8 cellular contexts compared by ENCODE assay signal in genomic region chr6:72522735-72523141, GRCh38.
DNase-seq lines count a peak whose midpoint lies in the region; ATAC-seq, FAIRE-seq and TF ChIP-seq lines count a peak whose summit lies in the region.

No MANE protein-coding gene starts in this region.

- H3K9me3 ChIP-seq in neural progenitor cell (ENCODE audit: low read depth), result no peaks in the 10 kb centered on the region

- peak; percentile 67 for FAIRE-seq in GM18507 (lab: Jason Lieb, UNC)

- no peaks in the 10 kb centered on the region for H3K36me3 ChIP-seq in neural progenitor cell

- no peaks in the 10 kb centered on the region for H3F3A ChIP-seq in neural progenitor cell (ENCODE audit: low read depth)

- H4K20me1 ChIP-seq in neural progenitor cell (ENCODE audit: low read depth), result no peaks in the 10 kb centered on the region

- TF ChIP-seq CTCF in 22Rv1 (IDR thresholded peaks at IDR 0.05) (peak; percentile 34), neural progenitor cell (IDR thresholded peaks at IDR 0.05) (peak; percentile 59), lower leg skin (IDR thresholded peaks at IDR 0.05) (no peak)

- DNase-seq in GM18507 (ENCODE audit: extremely low spot score, insufficient read length, low read depth) (peak; percentile 11), RKO (ENCODE audit: low spot score) (peak; percentile 1), neural progenitor cell (ENCODE audit: low spot score) (peak; percentile 67), lower leg skin (ENCODE audit: low spot score in 2 of 2) (no peak), NK-92 (lab: John Stamatoyannopoulos, UW; ENCODE audit: unreplicated experiment) (no peak), epidermal melanocyte (ENCODE audit: insufficient read length, low spot score) (no peak)

- H3K4me1 Mint-ChIP-seq in neural progenitor cell, result no peaks in the 10 kb centered on the region

- H3K27me3 Mint-ChIP-seq in neural progenitor cell (ENCODE audit: insufficient read depth, low read depth), result no peaks in the 10 kb centered on the region

- TF ChIP-seq POLR2A in lower leg skin (IDR thresholded peaks at IDR 0.05), result no peak

- peak; percentile 65 for ATAC-seq in HG03135 (IDR thresholded peaks at IDR 0.05; ENCODE audit: unreplicated experiment)

- no peaks in the 10 kb centered on the region for H3K27me3 ChIP-seq in neural progenitor cell

- H3K36me3 Mint-ChIP-seq in neural progenitor cell, result no peaks in the 10 kb centered on the region

- WGBS in lower leg skin, 2 donors, result 57 to 62% methylated on average over 4 to 5 of the region's 5 CpGs

- H3K9me3 Mint-ChIP-seq in neural progenitor cell, result no peaks in the 10 kb centered on the region

- H3K27ac ChIP-seq in 22Rv1 (no peak overlapping the region), neural progenitor cell (no peak overlapping the region)

- H3K27ac Mint-ChIP-seq in neural progenitor cell, result no peak overlapping the region

- H3K9ac ChIP-seq in neural progenitor cell, result no peak overlapping the region

- H3K4me3 Mint-ChIP-seq in neural progenitor cell, result no peak overlapping the region

- no peaks in the 10 kb centered on the region for H3K4me1 ChIP-seq in neural progenitor cell

- no peak overlapping the region for H2AFZ ChIP-seq in neural progenitor cell (replicated peaks)

- H3K4me2 ChIP-seq in neural progenitor cell, result no peak overlapping the region

- H3K79me2 ChIP-seq in neural progenitor cell (ENCODE audit: low read depth), result no peaks in the 10 kb centered on the region

- H3K4me3 ChIP-seq in neural progenitor cell, result no peak overlapping the region
- H3K4me3 ChIP-seq in lower leg skin (ENCODE audit: low read depth, poor library complexity, severe bottlenecking), result no peak overlapping the region

- intact Hi-C loops in lower leg skin (cut with DNase I; ENCODE audit: low total_unique reads), result no loop called here

Comparison
In these comparisons a context has a peak if more than half of its experiments do, and no peak if none do; other contexts are left out.
1. CTCF ChIP-seq: peak in 22Rv1 (single experiment) and neural progenitor cell (single experiment); none in lower leg skin (0 of 3).
2. DNase-seq: peak in GM18507 (single experiment), RKO (single experiment) and neural progenitor cell (single experiment); none in lower leg skin (0 of 2), NK-92 (single experiment) and epidermal melanocyte (single experiment).